ENCODE assay signal across 8 cellular contexts in genomic region chr10:22988581-22989360, GRCh38.
DNase-seq lines count a peak whose midpoint lies in the region; ATAC-seq, FAIRE-seq and TF ChIP-seq lines count a peak whose summit lies in the region.

No MANE protein-coding gene starts in this region.

- H3K4me3 ChIP-seq in GM12865 (ENCODE audit: low read depth, low read length) (no peak overlapping the region), NT2/D1 (ENCODE audit: insufficient read length, low read depth) (no peak overlapping the region), endothelial cell of umbilical vein (replicated peaks in 1 of 3; ENCODE audit: insufficient read depth in 1 of 3, low read depth in 1 of 3, low read length in 3 of 3) (no peak overlapping the region)

- H3K4me2 ChIP-seq in endothelial cell of umbilical vein (ENCODE audit: insufficient read depth, low read length): no peak overlapping the region

- no peaks in the 10 kb centered on the region for H4K20me1 ChIP-seq in endothelial cell of umbilical vein (replicated peaks; ENCODE audit: control insufficient read depth, extremely low read depth, insufficient read depth, low read length)

- H3K36me3 ChIP-seq in NT2/D1 (ENCODE audit: insufficient read depth, insufficient read length, low read length) (no peaks in the 10 kb centered on the region), endothelial cell of umbilical vein (ENCODE audit: control insufficient read depth in 2 of 2, extremely low read depth in 1 of 2, insufficient read depth in 2 of 2, low read length in 2 of 2) (no peaks in the 10 kb centered on the region)

- H3K36me3 Mint-ChIP-seq in naive B cell: no peaks in the 10 kb centered on the region

- ATAC-seq in HG03520 (IDR thresholded peaks at IDR 0.05; ENCODE audit: unreplicated experiment) (peak; percentile 39), naive B cell (ENCODE audit: low read depth in 2 of 2) (peak; percentile 71 to 82), GM19328 (IDR thresholded peaks at IDR 0.05; ENCODE audit: unreplicated experiment) (no peak)

- CTCF ChIA-PET in endothelial cell of umbilical vein (lab: Charles Lee): interaction anchor here (0.6 to 4.8 kb wide), 68 partner anchors 9 to 1909 kb away, joined by 3 to 76 read pairs (median 4); partner anchors contain the start of genes BMI1, COMMD3 and DNAJC1

- H3K27ac Mint-ChIP-seq in naive B cell: peak overlapping the region in 2 of 6 donors; percentile 27 to 74

- H2AFZ ChIP-seq in endothelial cell of umbilical vein (ENCODE audit: low read depth, low read length): no peak overlapping the region

- H3K27me3 ChIP-seq in NT2/D1 (ENCODE audit: insufficient read depth, insufficient read length): no peaks in the 10 kb centered on the region
- peaks cover 7 to 33% of the 10 kb centered on the region in 2 experiments for H3K27me3 ChIP-seq in endothelial cell of umbilical vein (ENCODE audit: control insufficient read depth in 2 of 2, insufficient read depth in 2 of 2, low read length in 2 of 2)

- DNase-seq in GM12865 (ENCODE audit: low read depth) (peak; percentile 73), NT2/D1 (ENCODE audit: low read depth, low spot score) (peak; percentile 33), endothelial cell of umbilical vein (ENCODE audit: low read depth, low spot score) (peak; percentile 71), naive B cell (peak; percentile 68)
- peak; percentile 42 for DNase-seq in activated CD8-positive, alpha-beta memory T cell treated with anti-CD3 and anti-CD28 coated beads, Interleukin-2, amount 50 U/mL, for 1 hour (ENCODE audit: extremely low read depth)
- peak; percentile 36 for DNase-seq in stimulated activated CD8-positive, alpha-beta memory T cell treated with anti-CD3 and anti-CD28 coated beads, Interleukin-7, amount 100 ng/mL, for 24 hours (ENCODE audit: low read depth)

- no TSS peak for BruUV-seq in endothelial cell of umbilical vein (replicated peaks; lab: Mats Ljungman, UMichigan)

- intact Hi-C loops in endothelial cell of umbilical vein (cut with micrococcal nuclease): loop anchor here (1.0 to 10.0 kb wide), 13 partner anchors 276 to 1911 kb away; partner anchors contain the start of genes BMI1, DNAJC1 and PIP4K2A

- no peaks in the 10 kb centered on the region for H3K9me3 ChIP-seq in NT2/D1 (ENCODE audit: insufficient read depth, low read length)
- no peaks in the 10 kb centered on the region for H3K9me3 ChIP-seq in endothelial cell of umbilical vein (replicated peaks; ENCODE audit: control insufficient read depth, insufficient read depth, low read length)

- peak; percentile 83 for FAIRE-seq in endothelial cell of umbilical vein (lab: Jason Lieb, UNC)

- TF ChIP-seq POLR2A in endothelial cell of umbilical vein (IDR thresholded peaks at IDR 0.05; ENCODE audit: low read depth, low read length): no peak

- no peaks in the 10 kb centered on the region for H3K9me1 ChIP-seq in endothelial cell of umbilical vein (replicated peaks; ENCODE audit: control insufficient read depth, extremely low read depth, insufficient read depth, low read length)

- peaks cover 13 to 21% (median 20%) of the 10 kb centered on the region in 3 donors for H3K27me3 Mint-ChIP-seq in naive B cell

- TF ChIP-seq CTCF in GM12865 (IDR thresholded peaks at IDR 0.05; ENCODE audit: insufficient read depth, low read depth, low read length, missing control alignments) (peak; percentile 76), endothelial cell of umbilical vein (IDR thresholded peaks at IDR 0.05; ENCODE audit: extremely low read depth in 1 of 2, insufficient read depth in 1 of 2, low read depth in 1 of 2, low read length in 2 of 2) (peak; percentile 69 to 77)

- dilution Hi-C loops in endothelial cell of umbilical vein (cut with MboI; ENCODE audit: extremely low pct_ligation_motif_present, low sequenced_read_pairs): no loop called here

- H3K4me1 ChIP-seq in NT2/D1 (ENCODE audit: insufficient read depth, insufficient read length): no peaks in the 10 kb centered on the region
- H3K4me1 ChIP-seq in endothelial cell of umbilical vein (ENCODE audit: control insufficient read depth, extremely low read depth, insufficient read depth, low read length): no peaks in the 10 kb centered on the region

- H3K4me3 Mint-ChIP-seq in naive B cell: peak overlapping the region in 1 of 8 donors; percentile 34

- no peaks in the 10 kb centered on the region for H3K79me2 ChIP-seq in endothelial cell of umbilical vein (ENCODE audit: control insufficient read depth, insufficient read depth, low read length)

- H3K4me1 Mint-ChIP-seq in naive B cell: peaks cover 0 to 6% (median 5%) of the 10 kb centered on the region in 3 donors

- H3K27ac ChIP-seq in endothelial cell of umbilical vein (ENCODE audit: insufficient read depth, low read depth, low read length): no peak overlapping the region

- no peaks in the 10 kb centered on the region for H3K9me3 Mint-ChIP-seq in naive B cell

- H3K9ac ChIP-seq in NT2/D1 (ENCODE audit: insufficient read length, low read depth) (peak overlapping the region; percentile 18), endothelial cell of umbilical vein (replicated peaks; ENCODE audit: extremely low read depth, insufficient read depth, low read length) (no peak overlapping the region)

- POLR2A ChIA-PET in endothelial cell of umbilical vein (lab: Charles Lee): no interaction called here

TF ChIP-seq in endothelial cell of umbilical vein, 7 proteins besides CTCF, POLR2A, EP300 and RAD21:
- TF ChIP-seq EZH2 (IDR thresholded peaks at IDR 0.05; ENCODE audit: borderline replicate concordance, low read depth, low read length, severe bottlenecking) (peak; percentile 34), POLR2AphosphoS5 (IDR thresholded peaks at IDR 0.05; ENCODE audit: insufficient read depth, low read depth, low read length) (no peak)
